ENCODE assay signal across 19 cellular contexts in genomic region chr1:203441811-203442210, GRCh38. TPM values are rescaled to one million over a fixed set of nuclear protein-coding genes. Genes with fewer than 3 reads are reported as not detected.
DNase-seq lines count a peak whose midpoint lies in the region; ATAC-seq and TF ChIP-seq lines count a peak whose summit lies in the region.
"Had no signal": no experiment of that assay in that cellular context is flagged by ENCODE, and none has a peak within 500 bp of the region (broad histone marks: within the 10 kb centered on the region; RNA-seq: fewer than 3 reads in every experiment).

No MANE protein-coding gene starts in this region.

- intact Hi-C loops in esophagus muscularis mucosa (cut with DNase I), result loop anchor here (2.0 to 5.0 kb wide), 3 partner anchors 45 to 175 kb away; no protein-coding TSS in a partner anchor

- ATAC-seq in T-helper 17 cell, result no peak
- ATAC-seq in HG03354 (IDR thresholded peaks at IDR 0.05; ENCODE audit: poor library complexity, severe bottlenecking, unreplicated experiment), result no peak

- H3K4me3 ChIP-seq in esophagus muscularis mucosa (no peak overlapping the region), neuronal stem cell (ENCODE audit: low read length in 2 of 2) (no peak overlapping the region), tibial nerve (no peak overlapping the region)
- H3K4me3 ChIP-seq: A549, K562 had no signal

- no peak overlapping the region for H3K27ac Mint-ChIP-seq in T-helper 17 cell

- H3K36me3 ChIP-seq in esophagus muscularis mucosa (no peaks in the 10 kb centered on the region), neuronal stem cell (replicated peaks in 1 of 2; ENCODE audit: control insufficient read depth in 2 of 2, insufficient read depth in 2 of 2, low read length in 2 of 2) (no peaks in the 10 kb centered on the region), tibial nerve (no peaks in the 10 kb centered on the region)

- no peak overlapping the region for H3K4me2 ChIP-seq in neuronal stem cell (ENCODE audit: insufficient read depth, low read length, poor library complexity, severe bottlenecking)
- H3K4me2 ChIP-seq: A549 had no signal

- H3K27me3 Mint-ChIP-seq in T-helper 17 cell, result peaks cover 42% of the 10 kb centered on the region

- no peak overlapping the region for H4K8ac ChIP-seq in neuronal stem cell (ENCODE audit: low read depth, low read length)

- peak overlapping the region; percentile 1 for H2AK5ac ChIP-seq in neuronal stem cell (ENCODE audit: low read depth, low read length)

- H2BK5ac ChIP-seq in neuronal stem cell (ENCODE audit: low read length), result no peak overlapping the region

- no peak overlapping the region for H3K23ac ChIP-seq in neuronal stem cell (ENCODE audit: low read depth, low read length, poor library complexity)

- no peak for TF ChIP-seq POLR2A in esophagus muscularis mucosa (IDR thresholded peaks at IDR 0.05; ENCODE audit: low read depth)
- no peak for TF ChIP-seq POLR2A in tibial nerve (IDR thresholded peaks at IDR 0.05)

- in situ Hi-C loops in KBM-7 (cut with MboI; ENCODE audit: low pct_unique_long_range_greater_than_20kb, low sequenced_read_pairs), result no loop called here

- no peak overlapping the region for H2AFZ ChIP-seq in neuronal stem cell (ENCODE audit: low read length)

- TF ChIP-seq EP300 in esophagus muscularis mucosa (IDR thresholded peaks at IDR 0.05) (no peak), tibial nerve (IDR thresholded peaks at IDR 0.05) (no peak)

- H3K4me3 Mint-ChIP-seq in T-helper 17 cell, result no peak overlapping the region

- H2BK15ac ChIP-seq in neuronal stem cell (ENCODE audit: low read length), result peak overlapping the region; percentile 13

- H3K36me3 Mint-ChIP-seq in T-helper 17 cell (ENCODE audit: low read depth), result peaks cover 3% of the 10 kb centered on the region

- 82% methylated on average over 9 of the region's 9 CpGs for WGBS in esophagus muscularis mucosa
- no CpG with 5 or more reads among the region's 9 CpGs for WGBS in neuronal stem cell (ENCODE audit: extremely low coverage in 2 of 2, insufficient read length in 2 of 2, insufficient replicate concordance in 1 of 2), 2 donors
- WGBS in tibial nerve, 2 donors, result 86% methylated on average over 9 of the region's 9 CpGs

- peaks cover 14 to 26% (median 25%) of the 10 kb centered on the region in 4 donors for H3K4me1 ChIP-seq in esophagus muscularis mucosa
- H3K4me1 ChIP-seq in neuronal stem cell (ENCODE audit: control insufficient read depth in 2 of 2, insufficient read depth in 1 of 2, low read depth in 1 of 2, low read length in 2 of 2), result peaks cover 0 to 5% of the 10 kb centered on the region in 2 donors
- peaks cover 0 to 34% (median 14%) of the 10 kb centered on the region in 4 donors for H3K4me1 ChIP-seq in tibial nerve
- H3K4me1 ChIP-seq: A549 had no signal

- H3K79me1 ChIP-seq in neuronal stem cell (ENCODE audit: low read depth, low read length), result no peaks in the 10 kb centered on the region

- TF ChIP-seq CTCF in esophagus muscularis mucosa (IDR thresholded peaks at IDR 0.05) (no peak), tibial nerve (IDR thresholded peaks at IDR 0.05) (no peak)

- no peak overlapping the region for H3K4ac ChIP-seq in neuronal stem cell (ENCODE audit: low read length)

- H3K27me3 ChIP-seq in esophagus muscularis mucosa, result no peaks in the 10 kb centered on the region
- peaks cover 0 to 68% (median 0%) of the 10 kb centered on the region in 3 experiments for H3K27me3 ChIP-seq in neuronal stem cell (ENCODE audit: control insufficient read depth in 3 of 3, insufficient read depth in 3 of 3, low read depth in 1 of 3, low read length in 3 of 3)
- no peaks in the 10 kb centered on the region for H3K27me3 ChIP-seq in tibial nerve

- no peak overlapping the region for H2BK120ac ChIP-seq in neuronal stem cell (ENCODE audit: low read depth, low read length)

- H3K14ac ChIP-seq in neuronal stem cell (ENCODE audit: low read length), result no peak overlapping the region

- H4K91ac ChIP-seq in neuronal stem cell (ENCODE audit: low read depth, low read length, poor library complexity), result no peak overlapping the region

- H3K18ac ChIP-seq in neuronal stem cell (ENCODE audit: low read length), result peak overlapping the region; percentile 31

- peak; percentile 77 for DNase-seq in NCI-H82 (lab: John Stamatoyannopoulos, UW)
- DNase-seq in esophagus muscularis mucosa (ENCODE audit: extremely low spot score), result no peak
- DNase-seq in neuronal stem cell (ENCODE audit: low spot score), result no peak
- DNase-seq in tibial nerve (ENCODE audit: low spot score in 2 of 2), result no peak
- DNase-seq in NCI-H226, result no peak
- DNase-seq in T-helper 17 cell, result no peak
- no peak for DNase-seq in KBM-7
- DNase-seq: COR-L47, DMS53, NCI-H1092, NCI-H1694, NCI-H446, NCI-H774, SHP77 had no signal

- no peak overlapping the region for H2BK12ac ChIP-seq in neuronal stem cell (ENCODE audit: low read length)

- H3K9me3 ChIP-seq in esophagus muscularis mucosa (peaks cover 0 to 7% (median 0%) of the 10 kb centered on the region in 4 donors), neuronal stem cell (replicated peaks in 1 of 2; ENCODE audit: control insufficient read depth in 2 of 2, insufficient read depth in 1 of 2, low read depth in 1 of 2, low read length in 2 of 2) (peaks cover 0 to 5% of the 10 kb centered on the region in 2 donors), tibial nerve (peaks cover 0 to 17% (median 0%) of the 10 kb centered on the region in 4 donors), T-helper 17 cell (ENCODE audit: control insufficient read depth, low read length, poor library complexity, severe bottlenecking) (no peaks in the 10 kb centered on the region)

- H3K9ac ChIP-seq in neuronal stem cell (ENCODE audit: low read depth, low read length, poor library complexity), result no peak overlapping the region

- H3K27ac ChIP-seq in esophagus muscularis mucosa (replicated peaks in 1 of 4) (peak overlapping the region in 3 of 4 donors; percentile 37 to 59 (median 52)), neuronal stem cell (replicated peaks; ENCODE audit: low read length) (no peak overlapping the region), tibial nerve (peak overlapping the region in 3 of 4 donors; percentile 19 to 58 (median 22))
- H3K27ac ChIP-seq: A549, C4-2B, HL-60 had no signal

- peaks cover 2% of the 10 kb centered on the region for H3K4me1 Mint-ChIP-seq in T-helper 17 cell

RNA-seq across cellular contexts. Expression of gene PRELP, which starts 33.8 kb away (rescaled TPM):
- total RNA-seq in esophagus muscularis mucosa, result 100 to 1,000 TPM; 100 to 186 (median 165) TPM
- 3.9 TPM for polyA plus RNA-seq in neuronal stem cell (2013, experiment 1 of 2)
- 4.0 TPM for polyA plus RNA-seq in neuronal stem cell (2013, experiment 2 of 2)
- total RNA-seq in tibial nerve, result 100 to 1,000 TPM; 108 to 291 (median 153) TPM
- not detected for total RNA-seq in T-helper 17 cell
- polyA plus RNA-seq: A549, K562 had no signal

RNA-seq across cellular contexts. Expression of gene OPTC, which starts 52.1 kb away (rescaled TPM):
- total RNA-seq in esophagus muscularis mucosa (not detected), tibial nerve (not detected), T-helper 17 cell (not detected)
- polyA plus RNA-seq in neuronal stem cell (2013, experiment 1 of 2), result 0.11 TPM
- polyA plus RNA-seq in neuronal stem cell (2013, experiment 2 of 2), result 0.08 TPM
- total RNA-seq: K562 had no signal
- polyA plus RNA-seq: A549, K562 had no signal

Comparison
In these comparisons a context has a peak if more than half of its experiments do, and no peak if none do; other contexts are left out.
1. RNA of gene PRELP, which starts 33.8 kb away (total RNA-seq): 108 to 291 TPM in tibial nerve and 100 to 186 TPM in esophagus muscularis mucosa; not detected in T-helper 17 cell; every median in the first group is over 100 times any median in the second.